20 cellular contexts compared by ENCODE assay signal in the genomic region with DNA sequence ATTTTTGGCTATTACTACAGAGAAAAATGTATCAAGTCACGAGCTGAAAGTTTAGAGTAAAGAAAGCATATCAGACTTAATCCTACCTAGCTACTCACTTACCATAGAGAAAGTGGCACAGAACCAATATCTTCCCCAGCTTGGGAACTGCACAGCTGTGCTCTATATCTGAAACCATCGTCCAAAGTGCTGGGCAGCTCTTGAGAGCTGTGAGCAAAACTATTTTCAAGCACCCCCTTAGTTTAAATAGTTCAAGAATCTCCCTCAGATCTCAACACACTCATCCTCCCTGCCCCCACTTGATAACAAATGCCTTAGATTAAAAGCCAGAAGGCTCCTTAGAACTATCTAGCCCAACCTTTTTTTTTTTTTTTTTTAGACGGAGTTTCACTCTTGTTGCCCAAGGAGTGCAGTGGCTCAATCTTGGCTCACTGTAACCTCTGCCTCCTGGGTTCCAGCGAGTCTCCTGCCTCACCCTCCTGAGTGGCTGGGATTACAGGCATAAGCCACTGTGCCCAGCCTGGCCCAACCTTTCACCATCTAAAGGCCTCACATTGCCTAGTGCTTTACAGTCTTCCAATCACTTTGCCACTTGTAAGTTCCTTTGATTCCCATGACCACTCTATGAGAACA.
DNase-seq lines count a peak whose midpoint lies in the region; ATAC-seq and TF ChIP-seq lines count a peak whose summit lies in the region.
"Had no signal": no experiment of that assay in that cellular context is flagged by ENCODE, and none has a peak within 500 bp of the region (broad histone marks: within the 10 kb centered on the region; RNA-seq: fewer than 3 reads in every experiment).

No MANE protein-coding gene starts in this region.

- H3K36me3 ChIP-seq in upper lobe of left lung: no peaks in the 10 kb centered on the region
- H3K36me3 ChIP-seq: BLaER1 treated with 17β-estradiol and CSF1 and Interleukin-3, amounts not matched to agents 10 nM and 100 nM; SJCRH30 had no signal

- no peak for TF ChIP-seq POLR2A in erythroblast (IDR thresholded peaks at IDR 0.05; ENCODE audit: low read length)
- TF ChIP-seq POLR2A in upper lobe of left lung (IDR thresholded peaks at IDR 0.05): no peak
- TF ChIP-seq POLR2A in lower leg skin (IDR thresholded peaks at IDR 0.05): no peak

- TF ChIP-seq CTCF in nephron (IDR thresholded peaks at IDR 0.05; ENCODE audit: unreplicated experiment in 3 of 3): no peak
- no peak for TF ChIP-seq CTCF in upper lobe of left lung (IDR thresholded peaks at IDR 0.05)
- no peak for TF ChIP-seq CTCF in lower leg skin (IDR thresholded peaks at IDR 0.05)

- intact Hi-C loops in lower leg skin (cut with DNase I; ENCODE audit: low total_unique reads): no loop called here

- no peaks in the 10 kb centered on the region for H3K36me3 Mint-ChIP-seq in activated naive CD4-positive, alpha-beta T cell treated with anti-CD3 and anti-CD28 coated beads, Interleukin-2, amount 50 U/mL, for 24 hours
- H3K36me3 Mint-ChIP-seq in nephron (ENCODE audit: low read depth): no peaks in the 10 kb centered on the region
- H3K36me3 Mint-ChIP-seq: CD8-positive, alpha-beta T cell had no signal

- H3K4me3 ChIP-seq in upper lobe of left lung (no peak overlapping the region), lower leg skin (ENCODE audit: low read depth, poor library complexity, severe bottlenecking) (no peak overlapping the region)
- H3K4me3 ChIP-seq: BLaER1 treated with 17β-estradiol and CSF1 and Interleukin-3, amounts not matched to agents 10 nM and 100 nM; GM23338; SJCRH30 had no signal

- peak overlapping the region; percentile 71 for H3K27ac Mint-ChIP-seq in activated naive CD4-positive, alpha-beta T cell treated with anti-CD3 and anti-CD28 coated beads, Interleukin-2, amount 50 U/mL, for 24 hours
- peak overlapping the region in 2 of 3 experiments; percentile 26 to 38 for H3K27ac Mint-ChIP-seq in nephron
- H3K27ac Mint-ChIP-seq: CD8-positive, alpha-beta T cell; GM23338 had no signal

- no peak for DNase-seq in activated naive CD4-positive, alpha-beta T cell treated with Interleukin-2 at 50 U/mL for 16 hours
- DNase-seq in erythroblast (lab: John Stamatoyannopoulos, UW) (peak; percentile 5 to 43), upper lobe of left lung (peak in 1 of 2 donors; percentile 45), lower leg skin (ENCODE audit: low spot score in 2 of 2) (no peak)
- DNase-seq: 8988T; CD8-positive, alpha-beta T cell; IMR-90; NCI-H1092 treated with DMSO at 0.1 percent for 48 hours; NCI-H1436 treated with DMSO at 0.1 percent for 48 hours; NCI-H1930; NCI-H774 had no signal

- 48 to 49% methylated on average over 4 of the region's 4 CpGs for WGBS in upper lobe of left lung, 2 donors
- WGBS in lower leg skin, 2 donors: 73 to 83% methylated on average over 4 of the region's 4 CpGs

- H3K27ac ChIP-seq in upper lobe of left lung: no peak overlapping the region
- H3K27ac ChIP-seq: BLaER1 treated with 17β-estradiol and CSF1 and Interleukin-3, amounts not matched to agents 10 nM and 100 nM; KMS-11; SJCRH30 had no signal

- ATAC-seq in upper lobe of left lung (ENCODE audit: low FRiP score in 2 of 2): peak; percentile 24 to 47
- no peak for ATAC-seq in HG03354 (IDR thresholded peaks at IDR 0.05; ENCODE audit: poor library complexity, severe bottlenecking, unreplicated experiment)
- ATAC-seq: CD8-positive, alpha-beta T cell; GM23338; HCT116; Panc1 had no signal

- H3K27me3 Mint-ChIP-seq in activated naive CD4-positive, alpha-beta T cell treated with anti-CD3 and anti-CD28 coated beads, Interleukin-2, amount 50 U/mL, for 24 hours: no peaks in the 10 kb centered on the region
- no peaks in the 10 kb centered on the region for H3K27me3 Mint-ChIP-seq in nephron (ENCODE audit: low read depth)

- TF ChIP-seq EP300 in upper lobe of left lung (IDR thresholded peaks at IDR 0.05): no peak

- H3K9me3 ChIP-seq in upper lobe of left lung: no peaks in the 10 kb centered on the region
- H3K9me3 ChIP-seq: BLaER1 treated with 17β-estradiol and CSF1 and Interleukin-3, amounts not matched to agents 10 nM and 100 nM; SJCRH30 had no signal

- no peaks in the 10 kb centered on the region for H3K9me3 Mint-ChIP-seq in activated naive CD4-positive, alpha-beta T cell treated with anti-CD3 and anti-CD28 coated beads, Interleukin-2, amount 50 U/mL, for 24 hours
- no peaks in the 10 kb centered on the region for H3K9me3 Mint-ChIP-seq in nephron
- H3K9me3 Mint-ChIP-seq: CD8-positive, alpha-beta T cell; GM23338 had no signal

- H3K4me3 Mint-ChIP-seq in activated naive CD4-positive, alpha-beta T cell treated with anti-CD3 and anti-CD28 coated beads, Interleukin-2, amount 50 U/mL, for 24 hours: no peak overlapping the region
- no peak overlapping the region for H3K4me3 Mint-ChIP-seq in nephron
- H3K4me3 Mint-ChIP-seq: CD8-positive, alpha-beta T cell; GM23338 had no signal

- H3K4me1 ChIP-seq in upper lobe of left lung: peaks cover 0 to 5% (median 0%) of the 10 kb centered on the region in 4 donors

- no peaks in the 10 kb centered on the region for H3K27me3 ChIP-seq in upper lobe of left lung
- H3K27me3 ChIP-seq: BLaER1 treated with 17β-estradiol and CSF1 and Interleukin-3, amounts not matched to agents 10 nM and 100 nM; SJCRH30 had no signal

- H3K4me1 Mint-ChIP-seq in activated naive CD4-positive, alpha-beta T cell treated with anti-CD3 and anti-CD28 coated beads, Interleukin-2, amount 50 U/mL, for 24 hours: no peaks in the 10 kb centered on the region
- peaks cover 52% of the 10 kb centered on the region for H3K4me1 Mint-ChIP-seq in nephron

Comparison
In these comparisons a context has a peak if more than half of its experiments do, and no peak if none do; other contexts are left out.
1. DNase-seq: peak in erythroblast (2 of 2); none in activated naive CD4-positive, alpha-beta T cell treated with Interleukin-2 at 50 U/mL for 16 hours (single experiment) and lower leg skin (0 of 2).